8 cellular contexts compared by ENCODE assay signal in the genomic region with DNA sequence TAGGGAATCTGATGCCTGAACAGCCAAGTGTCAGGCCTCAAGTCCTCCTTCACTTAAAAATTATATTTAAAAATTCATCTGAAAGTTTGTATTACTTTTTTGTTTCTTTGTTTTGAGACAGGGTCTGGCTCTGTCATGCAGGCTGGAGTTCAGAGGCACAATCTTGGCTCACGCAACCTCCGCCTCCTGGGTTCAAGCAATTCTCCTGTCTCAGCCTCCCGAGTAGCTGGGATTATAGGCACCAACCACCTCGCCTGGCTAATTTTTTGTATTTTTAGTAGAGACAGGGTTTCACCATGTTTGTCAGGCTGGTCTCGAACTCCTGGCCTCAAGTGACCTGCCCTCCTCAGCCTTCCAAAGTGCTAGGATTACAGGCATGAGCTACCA. TPM values are rescaled to one million over a fixed set of nuclear protein-coding genes. Genes with fewer than 3 reads are reported as not detected.
DNase-seq lines count a peak whose midpoint lies in the region; ATAC-seq and TF ChIP-seq lines count a peak whose summit lies in the region.
"Not testable (repeated sequence)": the region's sequence is repeated elsewhere in the genome, so short reads cannot be mapped to it uniquely, and the experiment has no call there.

No MANE protein-coding gene starts in this region.

- not testable (repeated sequence) for H2AK5ac ChIP-seq in trophoblast cell (ENCODE audit: low read length)

- ATAC-seq in GM18505 (IDR thresholded peaks at IDR 0.05; ENCODE audit: unreplicated experiment) (peak; percentile 1), HG02938 (IDR thresholded peaks at IDR 0.05; ENCODE audit: unreplicated experiment) (peak; percentile 1)

- H3K14ac ChIP-seq in trophoblast cell (ENCODE audit: low read length): peak overlapping the region; percentile 75

- not testable (repeated sequence) for TF ChIP-seq POLR2A in GM18505 (IDR thresholded peaks at IDR 0.05; ENCODE audit: borderline replicate concordance, extremely low read depth, insufficient read depth, insufficient read length); testis (IDR thresholded peaks at IDR 0.05)

- not testable (repeated sequence) for H3K4me2 ChIP-seq in mammary epithelial cell (ENCODE audit: insufficient read depth, low read depth, low read length); trophoblast cell (ENCODE audit: low read length)

- peak overlapping the region; percentile 40 for H4K8ac ChIP-seq in trophoblast cell (ENCODE audit: low read depth, low read length)

- peak overlapping the region; percentile 87 for H3K27ac ChIP-seq in SJSA1
- H3K27ac ChIP-seq in mammary epithelial cell (ENCODE audit: insufficient read depth, low read depth, low read length): peak overlapping the region; percentile 23
- H3K27ac ChIP-seq in trophoblast cell (ENCODE audit: low read depth, low read length): peak overlapping the region; percentile 92
- peak overlapping the region; percentile 9 to 77 for H3K27ac ChIP-seq in testis

- H3K4me3 Mint-ChIP-seq in activated CD4-positive, alpha-beta memory T cell treated with anti-CD3 and anti-CD28 coated beads, Interleukin-2, amount 10 ng/mL, durations not matched to agents 7 days and 5 days; activated naive CD4-positive, alpha-beta T cell treated with anti-CD3 and anti-CD28 coated beads for 36 hours: not testable (repeated sequence)

- H3K9me3 Mint-ChIP-seq in activated CD4-positive, alpha-beta memory T cell treated with anti-CD3 and anti-CD28 coated beads, Interleukin-2, amount 10 ng/mL, durations not matched to agents 7 days and 5 days; activated naive CD4-positive, alpha-beta T cell treated with anti-CD3 and anti-CD28 coated beads for 36 hours: not testable (repeated sequence)

- not testable (repeated sequence) for H4K20me1 ChIP-seq in mammary epithelial cell (ENCODE audit: insufficient read depth, low read length)

- peaks cover 29% of the 10 kb centered on the region for H3K79me1 ChIP-seq in trophoblast cell (ENCODE audit: low read length)

- not testable (repeated sequence) for H4K12ac ChIP-seq in trophoblast cell (ENCODE audit: low read depth, low read length)

- POLR2A ChIA-PET in activated CD4-positive, alpha-beta memory T cell treated with anti-CD3 and anti-CD28 coated beads, Interleukin-2, amount 10 ng/mL, durations not matched to agents 7 days and 5 days (lab: Charles Lee): interaction anchor here (0.6 to 3.0 kb wide), 9 partner anchors 8 to 114 kb away, joined by 3 to 14 read pairs (median 4); partner anchors contain the start of gene RDX

- H3K4me1 Mint-ChIP-seq in activated CD4-positive, alpha-beta memory T cell treated with anti-CD3 and anti-CD28 coated beads, Interleukin-2, amount 10 ng/mL, durations not matched to agents 7 days and 5 days: peaks cover 61% of the 10 kb centered on the region
- peaks cover 64% of the 10 kb centered on the region for H3K4me1 Mint-ChIP-seq in activated naive CD4-positive, alpha-beta T cell treated with anti-CD3 and anti-CD28 coated beads for 36 hours (ENCODE audit: low read depth)

- H3K27me3 ChIP-seq in SJSA1 (replicated peaks); mammary epithelial cell (ENCODE audit: insufficient read depth, low read length); trophoblast cell (ENCODE audit: insufficient read depth, low read length); testis: not testable (repeated sequence)

- CTCF ChIA-PET in activated CD4-positive, alpha-beta memory T cell treated with anti-CD3 and anti-CD28 coated beads, Interleukin-2, amount 10 ng/mL, durations not matched to agents 7 days and 5 days (lab: Charles Lee): interaction anchor here (1.4 to 2.0 kb wide), 3 partner anchors 11 to 27 kb away, joined by 3 to 7 read pairs (median 4); no protein-coding TSS in a partner anchor
- CTCF ChIA-PET in activated naive CD4-positive, alpha-beta T cell treated with anti-CD3 and anti-CD28 coated beads for 36 hours (lab: Charles Lee): interaction anchor here (0.6 to 2.2 kb wide), 8 partner anchors 13 to 943 kb away, joined by 3 to 7 read pairs (median 4); partner anchors contain the start of genes FDX1 and RDX
- CTCF ChIA-PET in mammary epithelial cell (lab: Charles Lee; ENCODE audit: low non-redundant PET): interaction anchor here (0.6 kb wide), 1 partner anchor 79 kb away, joined by 3 read pairs; no protein-coding TSS in a partner anchor

- H2AFZ ChIP-seq in mammary epithelial cell (ENCODE audit: low read depth, low read length) (peak overlapping the region; percentile 69), trophoblast cell (ENCODE audit: insufficient read depth, low read length, poor library complexity) (peak overlapping the region; percentile 8)

- not testable (repeated sequence) for H3K9me3 ChIP-seq in SJSA1 (replicated peaks); mammary epithelial cell (replicated peaks; ENCODE audit: insufficient read depth, low read length); trophoblast cell (ENCODE audit: insufficient read depth, low read depth, low read length); testis

- H3K27me3 Mint-ChIP-seq in activated CD4-positive, alpha-beta memory T cell treated with anti-CD3 and anti-CD28 coated beads, Interleukin-2, amount 10 ng/mL, durations not matched to agents 7 days and 5 days; activated naive CD4-positive, alpha-beta T cell treated with anti-CD3 and anti-CD28 coated beads for 36 hours (ENCODE audit: low read depth): not testable (repeated sequence)

- in situ Hi-C loops in mammary epithelial cell (cut with MboI; ENCODE audit: low sequenced_read_pairs in 2 of 2): loop anchor here in 1 of 2 donors (25.0 kb wide), 1 partner anchor 413 kb away; no protein-coding TSS in a partner anchor

- H3K4me1 ChIP-seq in SJSA1 (replicated peaks): peaks cover 47% of the 10 kb centered on the region
- peaks cover 11% of the 10 kb centered on the region for H3K4me1 ChIP-seq in mammary epithelial cell (ENCODE audit: insufficient read depth, low read length)
- peaks cover 11 to 26% of the 10 kb centered on the region in 2 experiments for H3K4me1 ChIP-seq in trophoblast cell (ENCODE audit: control insufficient read depth in 1 of 2, insufficient read depth in 2 of 2, low read length in 2 of 2)
- H3K4me1 ChIP-seq in testis: peaks cover 24% of the 10 kb centered on the region

- WGBS in mammary epithelial cell (ENCODE audit: low coverage, missing lambda C conversion rate): 88% methylated on average over 5 of the region's 5 CpGs
- no CpG with 5 or more reads among the region's 5 CpGs for WGBS in trophoblast cell (ENCODE audit: extremely low coverage, insufficient coverage, insufficient read length)
- WGBS in testis, 2 donors: 65 to 80% methylated on average over 5 of the region's 5 CpGs

- not testable (repeated sequence) for H3K4me3 ChIP-seq in SJSA1; mammary epithelial cell (replicated peaks in 1 of 3; ENCODE audit: insufficient read depth in 1 of 3, low read depth in 2 of 3, low read length in 3 of 3); trophoblast cell (ENCODE audit: low read depth, low read length); testis

- H3K27ac Mint-ChIP-seq in activated CD4-positive, alpha-beta memory T cell treated with anti-CD3 and anti-CD28 coated beads, Interleukin-2, amount 10 ng/mL, durations not matched to agents 7 days and 5 days: peak overlapping the region; percentile 97
- peak overlapping the region; percentile 97 for H3K27ac Mint-ChIP-seq in activated naive CD4-positive, alpha-beta T cell treated with anti-CD3 and anti-CD28 coated beads for 36 hours

- BruUV-seq in mammary epithelial cell (replicated peaks; lab: Mats Ljungman, UMichigan): not testable (repeated sequence)

- intact Hi-C loops in activated naive CD4-positive, alpha-beta T cell treated with anti-CD3 and anti-CD28 coated beads for 36 hours (cut with micrococcal nuclease): loop anchor here (1.0 to 10.0 kb wide), 12 partner anchors 7 to 1728 kb away; partner anchors contain the start of genes DIXDC1, FDX1 and RDX
- intact Hi-C loops in mammary epithelial cell (cut with micrococcal nuclease); testis (cut with DNase I; ENCODE audit: low total_unique reads): not testable (repeated sequence)

- H3K79me2 ChIP-seq in mammary epithelial cell (ENCODE audit: insufficient read depth, low read length); trophoblast cell (ENCODE audit: control insufficient read depth, insufficient read depth, low read length, poor library complexity): not testable (repeated sequence)

- peak overlapping the region; percentile 43 for H2BK5ac ChIP-seq in trophoblast cell (ENCODE audit: low read depth, low read length, poor library complexity)

- DNase-seq in SJSA1 (ENCODE audit: low read depth in 1 of 2, low spot score in 2 of 2); activated CD4-positive, alpha-beta memory T cell treated with anti-CD3 and anti-CD28 coated beads, Interleukin-2, amount 10 ng/mL, durations not matched to agents 7 days and 5 days; activated naive CD4-positive, alpha-beta T cell treated with anti-CD3 and anti-CD28 coated beads for 36 hours; mammary epithelial cell; trophoblast cell; testis: not testable (repeated sequence)

- dilution Hi-C loops in mammary epithelial cell (cut with HindIII; ENCODE audit: low sequenced_read_pairs): not testable (repeated sequence)

- peak overlapping the region; percentile 80 for H2BK12ac ChIP-seq in trophoblast cell (ENCODE audit: low read length)

- not testable (repeated sequence) for H3K18ac ChIP-seq in trophoblast cell (ENCODE audit: low read length)

- peak overlapping the region; percentile 89 for H4K91ac ChIP-seq in trophoblast cell (ENCODE audit: low read depth, low read length)

- not testable (repeated sequence) for H3K4ac ChIP-seq in trophoblast cell (ENCODE audit: low read depth, low read length)

- H3K36me3 ChIP-seq in SJSA1; mammary epithelial cell (ENCODE audit: insufficient read depth, low read length); trophoblast cell (ENCODE audit: control insufficient read depth in 1 of 2, insufficient read depth in 2 of 2, low read length in 2 of 2); testis (ENCODE audit: low read depth, missing control alignments): not testable (repeated sequence)

- TF ChIP-seq CTCF in mammary epithelial cell (conservative IDR thresholded peaks at IDR 0.05 in 1 of 2, IDR thresholded peaks at IDR 0.05 in 1 of 2; ENCODE audit: extremely low read depth in 1 of 2, insufficient read depth in 1 of 2, low read depth in 1 of 2, low read length in 2 of 2); testis (IDR thresholded peaks at IDR 0.05): not testable (repeated sequence)

- H2BK120ac ChIP-seq in trophoblast cell (ENCODE audit: insufficient read depth, low read length, poor library complexity): peak overlapping the region; percentile 94

- not testable (repeated sequence) for H3K9ac ChIP-seq in mammary epithelial cell (ENCODE audit: insufficient read depth, low read length); trophoblast cell (ENCODE audit: low read length)

- H3K23ac ChIP-seq in trophoblast cell (ENCODE audit: low read length): not testable (repeated sequence)

- not testable (repeated sequence) for H3K36me3 Mint-ChIP-seq in activated CD4-positive, alpha-beta memory T cell treated with anti-CD3 and anti-CD28 coated beads, Interleukin-2, amount 10 ng/mL, durations not matched to agents 7 days and 5 days (ENCODE audit: low read depth); activated naive CD4-positive, alpha-beta T cell treated with anti-CD3 and anti-CD28 coated beads for 36 hours (ENCODE audit: low read depth)

RNA-seq across cellular contexts. Expression of gene RDX, which starts 53.6 kb away (rescaled TPM):
- total RNA-seq in SJSA1 (2014; rRNA removed; shearing (Covaris generic)): 111 and 142 TPM in 2 replicates
- total RNA-seq in activated CD4-positive, alpha-beta memory T cell treated with anti-CD3 and anti-CD28 coated beads, Interleukin-2, amount 10 ng/mL, durations not matched to agents 7 days and 5 days: 10 to 100 TPM; 53.5 to 54.4 TPM
- 10 to 100 TPM; 35.2 to 37.4 TPM for total RNA-seq in activated naive CD4-positive, alpha-beta T cell treated with anti-CD3 and anti-CD28 coated beads for 36 hours
- total RNA-seq in mammary epithelial cell (100 to 1,000 TPM in 1 of 2 donors, 10 to 100 TPM in 1; 64.8 to 116 TPM), testis (100 to 1,000 TPM; 144 to 170 TPM)
- polyA plus RNA-seq in mammary epithelial cell (62.9 TPM), testis (ENCODE audit: insufficient read depth, low read depth, low replicate concordance) (39.8 TPM)
- polyA minus RNA-seq in mammary epithelial cell: 111 TPM
- 450 and 451 TPM in 2 replicates for polyA plus RNA-seq in trophoblast cell (2013)

Comparison
In these comparisons a context has a peak if more than half of its experiments do, and no peak if none do; other contexts are left out.
1. H3K27ac ChIP-seq: peak in every context shown above with its lines; median percentile 92 in trophoblast cell; 87 in SJSA1; 43 in testis; 23 in mammary epithelial cell.